18 cellular contexts compared by ENCODE assay signal in the genomic region with DNA sequence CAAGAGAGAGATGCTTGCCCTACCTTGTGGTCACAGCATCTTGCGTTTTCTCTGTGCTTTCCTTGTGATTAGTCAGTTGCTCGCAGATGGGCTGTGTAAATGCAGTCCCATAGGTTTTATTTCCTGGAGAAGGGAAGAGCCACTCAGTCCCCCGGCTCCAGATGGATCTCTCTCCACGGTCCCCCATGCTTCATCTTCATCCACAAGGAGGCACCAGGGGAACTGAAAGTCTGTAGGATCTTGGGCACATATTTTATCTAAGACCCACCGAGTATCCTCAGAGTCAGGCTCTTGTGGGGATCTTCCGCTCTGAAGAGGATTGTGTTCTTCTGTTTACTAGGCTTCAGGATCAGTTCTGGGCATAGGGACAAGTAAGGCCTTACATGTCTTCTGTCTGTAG.
"Had no signal": no experiment of that assay in that cellular context is flagged by ENCODE, and none has a peak within 500 bp of the region (broad histone marks: within the 10 kb centered on the region; RNA-seq: fewer than 3 reads in every experiment).

No MANE protein-coding gene starts in this region.

- H3K36me3 Mint-ChIP-seq: naive thymus-derived CD4-positive, alpha-beta T cell; stimulated activated effector memory CD8-positive, alpha-beta T cell treated with anti-CD3 and anti-CD28 coated beads, Interleukin-12 subunit alpha, Interleukin-12 subunit beta, amount 100 ng/mL, for 72 hours had no signal

- H3K4me3 ChIP-seq: coronary artery, heart left ventricle, psoas muscle, right lobe of liver, stomach, thoracic aorta, transverse colon had no signal

- ATAC-seq: heart left ventricle; naive thymus-derived CD4-positive, alpha-beta T cell; psoas muscle; right lobe of liver; stimulated activated effector memory CD8-positive, alpha-beta T cell treated with anti-CD3 and anti-CD28 coated beads, Interleukin-12 subunit alpha, Interleukin-12 subunit beta, amount 100 ng/mL, for 72 hours had no signal

- H3K4me3 Mint-ChIP-seq: naive thymus-derived CD4-positive, alpha-beta T cell; stimulated activated effector memory CD8-positive, alpha-beta T cell treated with anti-CD3 and anti-CD28 coated beads, Interleukin-12 subunit alpha, Interleukin-12 subunit beta, amount 100 ng/mL, for 72 hours had no signal

- H3K9me3 Mint-ChIP-seq: stimulated activated effector memory CD8-positive, alpha-beta T cell treated with anti-CD3 and anti-CD28 coated beads, Interleukin-12 subunit alpha, Interleukin-12 subunit beta, amount 100 ng/mL, for 72 hours had no signal

- DNase-seq: effector CD4-positive, alpha-beta T cell; foreskin melanocyte; heart left ventricle; hippocampal formation; kidney glomerular epithelial cell; naive thymus-derived CD4-positive, alpha-beta T cell; psoas muscle; retina; right lobe of liver; stimulated activated CD4-positive, alpha-beta T cell treated with anti-CD3 and anti-CD28 coated beads, Interleukin-4, amount 100 ng/mL, for 1 hour; stimulated activated CD8-positive, alpha-beta memory T cell treated with anti-CD3 and anti-CD28 coated beads, Interleukin-4, amount 100 ng/mL, for 48 hours; stomach; substantia nigra; transverse colon had no signal

- H3K9me3 ChIP-seq: heart left ventricle, neutrophil, psoas muscle, right lobe of liver, stomach, thoracic aorta, transverse colon had no signal

- H3K27me3 ChIP-seq: heart left ventricle, neutrophil, right lobe of liver, stomach, transverse colon had no signal

- H3K27ac Mint-ChIP-seq: naive thymus-derived CD4-positive, alpha-beta T cell; stimulated activated effector memory CD8-positive, alpha-beta T cell treated with anti-CD3 and anti-CD28 coated beads, Interleukin-12 subunit alpha, Interleukin-12 subunit beta, amount 100 ng/mL, for 72 hours had no signal

- H3K36me3 ChIP-seq: heart left ventricle, neutrophil, right lobe of liver, stomach, thoracic aorta, transverse colon had no signal

- H3K27ac ChIP-seq: coronary artery, heart left ventricle, neutrophil, psoas muscle, right lobe of liver, stomach, thoracic aorta, transverse colon had no signal

- H3K4me1 ChIP-seq: psoas muscle, right lobe of liver, stomach had no signal
